Comparison of ENCODE assay signal across 20 cellular contexts in genomic region chr2:156398176-156398575, GRCh38. TPM values are rescaled to one million over a fixed set of nuclear protein-coding genes. Genes with fewer than 3 reads are reported as not detected.
DNase-seq lines count a peak whose midpoint lies in the region; ATAC-seq and TF ChIP-seq lines count a peak whose summit lies in the region.
"Had no signal": no experiment of that assay in that cellular context is flagged by ENCODE, and none has a peak within 500 bp of the region (broad histone marks: within the 10 kb centered on the region; RNA-seq: fewer than 3 reads in every experiment).

No MANE protein-coding gene starts in this region.

- H3K4me1 Mint-ChIP-seq in natural killer cell: peaks cover 29 to 32% of the 10 kb centered on the region in 2 donors
- peaks cover 27% of the 10 kb centered on the region in 2 donors for H3K4me1 Mint-ChIP-seq in natural killer cell treated with Interleukin-12 subunit alpha and Interleukin-12 subunit beta and Interleukin-15 and Interleukin-18, amount 100 ng/mL, for 72 hours (ENCODE audit: low read depth in 2 of 2)
- H3K4me1 Mint-ChIP-seq in activated T-helper 1 cell treated with anti-CD3 and anti-CD28 coated beads, Interleukin-12 subunit alpha, Interleukin-12 subunit beta, Interleukin-2, Interleukin-4 antibody, amounts not matched to agents 30 ng/mL and 10 ng/mL and 1 ng/mL, durations not matched to agents 14 hours and 24 hours and 36 hours (ENCODE audit: low read depth): peaks cover 37% of the 10 kb centered on the region

- no peak overlapping the region for H3K4me3 ChIP-seq in Jurkat, Clone E6-1 (ENCODE audit: low read length)
- H3K4me3 ChIP-seq: GM12878, GM23248 had no signal

- H3K36me3 Mint-ChIP-seq in natural killer cell: peaks cover 8% of the 10 kb centered on the region
- peaks cover 5% of the 10 kb centered on the region for H3K36me3 Mint-ChIP-seq in natural killer cell treated with Interleukin-12 subunit alpha and Interleukin-12 subunit beta and Interleukin-15 and Interleukin-18, amount 100 ng/mL, for 72 hours
- no peaks in the 10 kb centered on the region for H3K36me3 Mint-ChIP-seq in activated T-helper 1 cell treated with anti-CD3 and anti-CD28 coated beads, Interleukin-12 subunit alpha, Interleukin-12 subunit beta, Interleukin-2, Interleukin-4 antibody, amounts not matched to agents 30 ng/mL and 10 ng/mL and 1 ng/mL, durations not matched to agents 14 hours and 24 hours and 36 hours (ENCODE audit: low read depth)

- H3K9me3 Mint-ChIP-seq in natural killer cell: no peaks in the 10 kb centered on the region
- no peaks in the 10 kb centered on the region for H3K9me3 Mint-ChIP-seq in natural killer cell treated with Interleukin-12 subunit alpha and Interleukin-12 subunit beta and Interleukin-15 and Interleukin-18, amount 100 ng/mL, for 72 hours
- no peaks in the 10 kb centered on the region for H3K9me3 Mint-ChIP-seq in activated T-helper 1 cell treated with anti-CD3 and anti-CD28 coated beads, Interleukin-12 subunit alpha, Interleukin-12 subunit beta, Interleukin-2, Interleukin-4 antibody, amounts not matched to agents 30 ng/mL and 10 ng/mL and 1 ng/mL, durations not matched to agents 14 hours and 24 hours and 36 hours

- no peak for TF ChIP-seq CTCF in natural killer cell (IDR thresholded peaks at IDR 0.05)

- ATAC-seq in natural killer cell (no peak), GM18909 (IDR thresholded peaks at IDR 0.05; ENCODE audit: poor library complexity, unreplicated experiment) (no peak), HG03342 (IDR thresholded peaks at IDR 0.05; ENCODE audit: unreplicated experiment) (no peak)
- ATAC-seq in natural killer cell treated with Interleukin-12 subunit alpha and Interleukin-12 subunit beta and Interleukin-15 and Interleukin-18, amount 100 ng/mL, for 72 hours: no peak
- ATAC-seq: GM12878, HCT116, Panc1 had no signal

- intact Hi-C loops in natural killer cell (cut with micrococcal nuclease): no loop called here
- intact Hi-C loops in activated T-helper 1 cell treated with anti-CD3 and anti-CD28 coated beads, Interleukin-12 subunit alpha, Interleukin-12 subunit beta, Interleukin-2, Interleukin-4 antibody, amounts not matched to agents 30 ng/mL and 10 ng/mL and 1 ng/mL, durations not matched to agents 14 hours and 24 hours and 36 hours (cut with micrococcal nuclease): no loop called here

- no peak for DNase-seq in natural killer cell
- DNase-seq in natural killer cell treated with Interleukin-12 subunit alpha and Interleukin-12 subunit beta and Interleukin-15 and Interleukin-18, amount 100 ng/mL, for 72 hours (ENCODE audit: low spot score): no peak
- peak; percentile 20 for DNase-seq in Jurkat, Clone E6-1 (ENCODE audit: low read depth, low spot score)
- DNase-seq in activated T-helper 1 cell treated with anti-CD3 and anti-CD28 coated beads, Interleukin-12 subunit alpha, Interleukin-12 subunit beta, Interleukin-2, Interleukin-4 antibody, amounts not matched to agents 30 ng/mL and 10 ng/mL and 1 ng/mL, durations not matched to agents 14 hours and 24 hours and 36 hours (ENCODE audit: low spot score): no peak
- DNase-seq in DMS79 (lab: John Stamatoyannopoulos, UW): no peak
- DNase-seq: ACHN, AML-193, GDM1, GM23248, KG1, NCI-H1048, NCI-H1436 treated with DMSO at 0.1 percent for 48 hours, NCI-H2029 treated with DMSO at 0.1 percent for 48 hours, NCI-H2171 treated with DMSO at 0.1 percent for 48 hours, NCI-H446 treated with DMSO at 0.1 percent for 48 hours had no signal

- peak overlapping the region; percentile 78 for H3K4me3 Mint-ChIP-seq in natural killer cell
- no peak overlapping the region for H3K4me3 Mint-ChIP-seq in natural killer cell treated with Interleukin-12 subunit alpha and Interleukin-12 subunit beta and Interleukin-15 and Interleukin-18, amount 100 ng/mL, for 72 hours
- no peak overlapping the region for H3K4me3 Mint-ChIP-seq in activated T-helper 1 cell treated with anti-CD3 and anti-CD28 coated beads, Interleukin-12 subunit alpha, Interleukin-12 subunit beta, Interleukin-2, Interleukin-4 antibody, amounts not matched to agents 30 ng/mL and 10 ng/mL and 1 ng/mL, durations not matched to agents 14 hours and 24 hours and 36 hours

- peaks cover 6 to 10% of the 10 kb centered on the region in 2 donors for H3K27me3 Mint-ChIP-seq in natural killer cell (ENCODE audit: low read depth in 2 of 2)
- H3K27me3 Mint-ChIP-seq in natural killer cell treated with Interleukin-12 subunit alpha and Interleukin-12 subunit beta and Interleukin-15 and Interleukin-18, amount 100 ng/mL, for 72 hours: peaks cover 2 to 7% of the 10 kb centered on the region in 2 donors
- H3K27me3 Mint-ChIP-seq in activated T-helper 1 cell treated with anti-CD3 and anti-CD28 coated beads, Interleukin-12 subunit alpha, Interleukin-12 subunit beta, Interleukin-2, Interleukin-4 antibody, amounts not matched to agents 30 ng/mL and 10 ng/mL and 1 ng/mL, durations not matched to agents 14 hours and 24 hours and 36 hours (ENCODE audit: insufficient read depth): peaks cover 4% of the 10 kb centered on the region

- H3K27ac Mint-ChIP-seq in natural killer cell: no peak overlapping the region
- no peak overlapping the region for H3K27ac Mint-ChIP-seq in natural killer cell treated with Interleukin-12 subunit alpha and Interleukin-12 subunit beta and Interleukin-15 and Interleukin-18, amount 100 ng/mL, for 72 hours
- H3K27ac Mint-ChIP-seq in activated T-helper 1 cell treated with anti-CD3 and anti-CD28 coated beads, Interleukin-12 subunit alpha, Interleukin-12 subunit beta, Interleukin-2, Interleukin-4 antibody, amounts not matched to agents 30 ng/mL and 10 ng/mL and 1 ng/mL, durations not matched to agents 14 hours and 24 hours and 36 hours: peak overlapping the region; percentile 23

RNA-seq across cellular contexts. Expression of gene GPD2, which starts 38.0 kb away (rescaled TPM):
- 10 to 100 TPM; 12.5 to 20.2 (median 18.3) TPM for total RNA-seq in natural killer cell
- total RNA-seq in natural killer cell treated with Interleukin-12 subunit alpha and Interleukin-12 subunit beta and Interleukin-15 and Interleukin-18, amount 100 ng/mL, for 72 hours: 10 to 100 TPM; 25.7 to 34.1 TPM
- 8.7 TPM for polyA plus RNA-seq in Jurkat, Clone E6-1 (2012; ENCODE audit: insufficient read depth, insufficient read length)
- 15.7 and 18.1 TPM in 2 replicates for total RNA-seq in activated T-helper 1 cell treated with anti-CD3 and anti-CD28 coated beads, Interleukin-12 subunit alpha, Interleukin-12 subunit beta, Interleukin-2, Interleukin-4 antibody, amounts not matched to agents 30 ng/mL and 10 ng/mL and 1 ng/mL, durations not matched to agents 14 hours and 24 hours and 36 hours
